In genomic region chr4:117157360-117157759, GRCh38 we compare ENCODE assay signal across 34 cellular contexts.
"Had no signal": no experiment of that assay in that cellular context is flagged by ENCODE, and none has a peak within 500 bp of the region (broad histone marks: within the 10 kb centered on the region; RNA-seq: fewer than 3 reads in every experiment).

No MANE protein-coding gene starts in this region.

- H3K9me3 Mint-ChIP-seq: activated CD4-positive, alpha-beta T cell treated with anti-CD3 and anti-CD28 coated beads, Interleukin-2, amount 10 ng/mL, durations not matched to agents 24 days and 14 days; activated CD8-positive, alpha-beta T cell treated with anti-CD3 and anti-CD28 coated beads for 36 hours; activated naive CD4-positive, alpha-beta T cell treated with anti-CD3 and anti-CD28 coated beads, Interleukin-2, amount 50 U/mL, for 24 hours; activated naive CD8-positive, alpha-beta T cell treated with anti-CD3 and anti-CD28 coated beads for 36 hours; activated T-cell treated with anti-CD3 and anti-CD28 coated beads, Interleukin-2, amount 50 U/mL, for 4 hours; activated T-helper 2 cell treated with anti-CD3 and anti-CD28 coated beads, Interferon-gamma antibody, Interleukin-2, Interleukin-4, amounts not matched to agents 10 μg/mL and 5 μg/mL and 100 μg/mL, durations not matched to agents 14 hours and 24 hours and 36 hours; T-helper 1 cell treated with Interleukin-12 subunit alpha and Interleukin-12 subunit beta and Interleukin-4 antibody, amounts not matched to agents 30 μg/mL and 1 μg/mL, for 36 hours; T-helper 2 cell treated with Interferon-gamma antibody and Interleukin-4, amounts not matched to agents 5 μg/mL and 100 μg/mL, for 36 hours had no signal

- ATAC-seq: activated CD8-positive, alpha-beta T cell treated with anti-CD3 and anti-CD28 coated beads for 36 hours; activated T-cell treated with anti-CD3 and anti-CD28 coated beads, Interleukin-2, amount 50 U/mL, for 4 hours; body of pancreas had no signal

- H3K36me3 Mint-ChIP-seq: activated CD4-positive, alpha-beta memory T cell treated with anti-CD3 and anti-CD28 coated beads for 36 hours; activated naive CD4-positive, alpha-beta T cell treated with anti-CD3 and anti-CD28 coated beads, Interleukin-2, amount 10 ng/mL, durations not matched to agents 7 days and 5 days; activated naive CD4-positive, alpha-beta T cell treated with anti-CD3 and anti-CD28 coated beads, Interleukin-2, amount 50 U/mL, for 24 hours; activated naive CD8-positive, alpha-beta T cell treated with anti-CD3 and anti-CD28 coated beads for 36 hours had no signal

- H3K9me3 ChIP-seq: adrenal gland, body of pancreas, breast epithelium had no signal

- DNase-seq: activated B cell treated with CpG ODN at 0.5 μM for 24 hours; activated CD4-positive, alpha-beta memory T cell treated with anti-CD3 and anti-CD28 coated beads for 36 hours; activated CD4-positive, alpha-beta T cell treated with anti-CD3 and anti-CD28 coated beads for 4 hours; activated CD4-positive, alpha-beta T cell treated with anti-CD3 and anti-CD28 coated beads, Interleukin-2, amount 10 ng/mL, durations not matched to agents 24 days and 14 days; activated CD4-positive, alpha-beta T cell treated with anti-CD3 and anti-CD28 coated beads, Interleukin-2, amount 50 U/mL, for 1 hour; activated CD4-positive, alpha-beta T cell treated with anti-CD3 and anti-CD28 coated beads, Interleukin-2, amount 50 U/mL, for 4 hours; activated CD4-positive, CD25-positive, alpha-beta regulatory T cell treated with anti-CD3 and anti-CD28 coated beads, Interleukin-2, amount 50 U/mL, for 72 hours; activated CD8-positive, alpha-beta memory T cell treated with anti-CD3 and anti-CD28 coated beads, Interleukin-2, amount 50 U/mL, for 4 hours; activated CD8-positive, alpha-beta T cell treated with anti-CD3 and anti-CD28 coated beads for 36 hours; activated effector memory CD4-positive, alpha-beta T cell treated with Interleukin-2 at 50 U/mL for 16 hours; activated gamma-delta T cell; activated naive CD4-positive, alpha-beta T cell treated with anti-CD3 and anti-CD28 coated beads, Interleukin-2, amount 10 ng/mL, durations not matched to agents 7 days and 5 days; activated naive CD4-positive, alpha-beta T cell treated with Interleukin-2 at 50 U/mL for 16 hours; activated naive CD8-positive, alpha-beta T cell treated with anti-CD3 and anti-CD28 coated beads for 36 hours; activated T-cell treated with anti-CD3 and anti-CD28 coated beads for 4 hours; activated T-cell treated with anti-CD3 and anti-CD28 coated beads, Interleukin-2, amount 50 U/mL, for 1 hour; activated T-cell treated with anti-CD3 and anti-CD28 coated beads, Interleukin-2, amount 50 U/mL, for 4 hours; adrenal gland; amniotic stem cell; aorta; body of pancreas; brain microvascular endothelial cell; central memory CD4-positive, alpha-beta T cell; T-helper 1 cell; T-helper 2 cell; T-helper 9 cell had no signal

- FAIRE-seq: astrocyte, TTC549 had no signal

- H3K27me3 ChIP-seq: adrenal gland, body of pancreas, brain microvascular endothelial cell, breast epithelium had no signal

- H3K27ac Mint-ChIP-seq: activated B cell treated with CpG ODN at 0.5 μM for 24 hours; activated CD4-positive, alpha-beta memory T cell treated with anti-CD3 and anti-CD28 coated beads for 36 hours; activated CD4-positive, alpha-beta T cell treated with anti-CD3 and anti-CD28 coated beads, Interleukin-2, amount 10 ng/mL, durations not matched to agents 24 days and 14 days; activated CD8-positive, alpha-beta T cell treated with anti-CD3 and anti-CD28 coated beads for 36 hours; activated naive CD4-positive, alpha-beta T cell treated with anti-CD3 and anti-CD28 coated beads, Interleukin-2, amount 10 ng/mL, durations not matched to agents 7 days and 5 days; activated naive CD4-positive, alpha-beta T cell treated with anti-CD3 and anti-CD28 coated beads, Interleukin-2, amount 50 U/mL, for 24 hours; activated naive CD8-positive, alpha-beta T cell treated with anti-CD3 and anti-CD28 coated beads for 36 hours; activated T-helper 2 cell treated with anti-CD3 and anti-CD28 coated beads, Interferon-gamma antibody, Interleukin-2, Interleukin-4, amounts not matched to agents 10 μg/mL and 5 μg/mL and 100 μg/mL, durations not matched to agents 14 hours and 24 hours and 36 hours; T-helper 1 cell treated with Interleukin-12 subunit alpha and Interleukin-12 subunit beta and Interleukin-4 antibody, amounts not matched to agents 30 μg/mL and 1 μg/mL, for 36 hours; T-helper 2 cell treated with Interferon-gamma antibody and Interleukin-4, amounts not matched to agents 5 μg/mL and 100 μg/mL, for 36 hours had no signal

- H3K36me3 ChIP-seq: adrenal gland, brain microvascular endothelial cell, breast epithelium had no signal

- H3K27ac ChIP-seq: adrenal gland, body of pancreas, brain microvascular endothelial cell, breast epithelium, VCaP had no signal

- H3K4me1 ChIP-seq: adrenal gland, body of pancreas, breast epithelium had no signal

- H3K4me3 ChIP-seq: adrenal gland, body of pancreas, breast epithelium had no signal
